1 cellular context compared by ENCODE assay signal in genomic region chr16:2971134-2971984, GRCh38.
TF ChIP-seq lines count a peak whose summit lies in the region.

No MANE protein-coding gene starts in this region.

TF ChIP-seq in K562, 482 proteins besides CTCF, POLR2A, EP300 and RAD21 (continued from another document):
- TF ChIP-seq IRF9 (tag; IDR thresholded peaks at IDR 0.05) (no peak), THAP12 (CRISPR knock-in tag; IDR thresholded peaks at IDR 0.05) (no peak), POLR2G (IDR thresholded peaks at IDR 0.05; ENCODE audit: low read depth, low read length) (peak; percentile 87), ZNF695 (CRISPR knock-in tag; IDR thresholded peaks at IDR 0.05) (no peak)
- TF ChIP-seq, protein P1, sequence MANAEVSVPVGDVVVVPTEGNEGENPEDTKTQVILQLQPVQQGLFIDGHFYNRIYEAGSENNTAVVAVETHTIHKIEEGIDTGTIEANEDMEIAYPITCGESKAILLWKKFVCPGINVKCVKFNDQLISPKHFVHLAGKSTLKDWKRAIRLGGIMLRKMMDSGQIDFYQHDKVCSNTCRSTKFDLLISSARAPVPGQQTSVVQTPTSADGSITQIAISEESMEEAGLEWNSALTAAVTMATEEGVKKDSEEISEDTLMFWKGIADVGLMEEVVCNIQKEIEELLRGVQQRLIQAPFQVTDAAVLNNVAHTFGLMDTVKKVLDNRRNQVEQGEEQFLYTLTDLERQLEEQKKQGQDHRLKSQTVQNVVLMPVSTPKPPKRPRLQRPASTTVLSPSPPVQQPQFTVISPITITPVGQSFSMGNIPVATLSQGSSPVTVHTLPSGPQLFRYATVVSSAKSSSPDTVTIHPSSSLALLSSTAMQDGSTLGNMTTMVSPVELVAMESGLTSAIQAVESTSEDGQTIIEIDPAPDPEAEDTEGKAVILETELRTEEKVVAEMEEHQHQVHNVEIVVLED (CRISPR knock-in tag; IDR thresholded peaks at IDR 0.05): no peak
- TF ChIP-seq, protein P2, sequence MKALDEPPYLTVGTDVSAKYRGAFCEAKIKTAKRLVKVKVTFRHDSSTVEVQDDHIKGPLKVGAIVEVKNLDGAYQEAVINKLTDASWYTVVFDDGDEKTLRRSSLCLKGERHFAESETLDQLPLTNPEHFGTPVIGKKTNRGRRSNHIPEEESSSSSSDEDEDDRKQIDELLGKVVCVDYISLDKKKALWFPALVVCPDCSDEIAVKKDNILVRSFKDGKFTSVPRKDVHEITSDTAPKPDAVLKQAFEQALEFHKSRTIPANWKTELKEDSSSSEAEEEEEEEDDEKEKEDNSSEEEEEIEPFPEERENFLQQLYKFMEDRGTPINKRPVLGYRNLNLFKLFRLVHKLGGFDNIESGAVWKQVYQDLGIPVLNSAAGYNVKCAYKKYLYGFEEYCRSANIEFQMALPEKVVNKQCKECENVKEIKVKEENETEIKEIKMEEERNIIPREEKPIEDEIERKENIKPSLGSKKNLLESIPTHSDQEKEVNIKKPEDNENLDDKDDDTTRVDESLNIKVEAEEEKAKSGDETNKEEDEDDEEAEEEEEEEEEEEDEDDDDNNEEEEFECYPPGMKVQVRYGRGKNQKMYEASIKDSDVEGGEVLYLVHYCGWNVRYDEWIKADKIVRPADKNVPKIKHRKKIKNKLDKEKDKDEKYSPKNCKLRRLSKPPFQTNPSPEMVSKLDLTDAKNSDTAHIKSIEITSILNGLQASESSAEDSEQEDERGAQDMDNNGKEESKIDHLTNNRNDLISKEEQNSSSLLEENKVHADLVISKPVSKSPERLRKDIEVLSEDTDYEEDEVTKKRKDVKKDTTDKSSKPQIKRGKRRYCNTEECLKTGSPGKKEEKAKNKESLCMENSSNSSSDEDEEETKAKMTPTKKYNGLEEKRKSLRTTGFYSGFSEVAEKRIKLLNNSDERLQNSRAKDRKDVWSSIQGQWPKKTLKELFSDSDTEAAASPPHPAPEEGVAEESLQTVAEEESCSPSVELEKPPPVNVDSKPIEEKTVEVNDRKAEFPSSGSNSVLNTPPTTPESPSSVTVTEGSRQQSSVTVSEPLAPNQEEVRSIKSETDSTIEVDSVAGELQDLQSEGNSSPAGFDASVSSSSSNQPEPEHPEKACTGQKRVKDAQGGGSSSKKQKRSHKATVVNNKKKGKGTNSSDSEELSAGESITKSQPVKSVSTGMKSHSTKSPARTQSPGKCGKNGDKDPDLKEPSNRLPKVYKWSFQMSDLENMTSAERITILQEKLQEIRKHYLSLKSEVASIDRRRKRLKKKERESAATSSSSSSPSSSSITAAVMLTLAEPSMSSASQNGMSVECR (CRISPR knock-in tag; IDR thresholded peaks at IDR 0.05): no peak
- TF ChIP-seq, protein P3, sequence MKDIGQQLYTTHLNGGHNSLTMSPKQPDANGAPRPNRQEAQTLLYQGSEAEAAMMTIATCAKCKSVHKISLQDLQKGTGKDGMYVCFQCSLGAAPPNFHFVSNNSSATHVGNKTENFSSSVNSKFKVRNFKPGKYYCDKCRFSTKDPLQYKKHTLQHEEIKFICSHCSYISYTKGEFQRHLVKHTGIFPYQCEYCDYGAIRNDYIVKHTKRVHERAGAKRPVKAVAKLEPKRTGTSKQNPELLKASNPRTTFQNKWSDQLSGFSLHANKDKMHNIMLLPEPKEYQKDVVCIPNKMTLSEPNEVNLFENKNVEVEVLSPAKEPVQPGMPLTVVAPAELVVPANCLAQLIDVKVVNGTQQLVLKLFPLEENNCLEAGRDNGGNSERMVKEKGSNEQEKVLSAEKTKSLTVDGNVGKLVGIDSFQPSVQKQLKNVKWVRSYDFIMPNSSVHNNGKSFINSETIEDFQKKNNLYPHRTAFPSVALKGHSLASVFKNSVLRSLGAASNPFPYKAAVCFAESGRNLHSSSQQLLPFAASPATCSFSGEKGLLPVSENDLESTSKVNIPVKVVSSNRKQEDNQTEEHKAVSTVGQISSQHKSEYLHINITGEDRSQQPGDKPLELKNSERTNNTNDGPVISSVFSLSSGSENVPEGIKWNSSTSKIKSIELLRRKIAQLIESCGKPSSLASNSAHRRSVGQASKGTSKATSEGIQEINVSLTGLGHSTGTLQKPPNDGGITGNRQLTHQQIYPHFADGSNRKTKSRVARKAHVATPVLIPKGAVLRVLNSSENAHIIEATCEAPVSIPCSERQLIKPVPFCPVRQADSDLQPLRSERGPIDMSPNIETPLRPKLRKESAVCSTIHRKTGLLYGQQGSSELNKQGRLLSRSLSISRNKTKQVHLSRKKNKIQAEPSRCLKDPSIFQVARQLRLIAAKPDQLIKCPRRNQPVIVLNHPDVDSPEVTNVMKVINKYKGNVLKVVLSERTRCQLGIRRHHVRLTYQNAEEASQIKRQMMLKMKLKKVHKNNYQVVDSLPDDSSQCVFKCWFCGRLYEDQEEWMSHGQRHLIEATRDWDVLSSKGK (CRISPR knock-in tag; IDR thresholded peaks at IDR 0.05): no peak
